24 cellular contexts compared by ENCODE assay signal in the genomic region with DNA sequence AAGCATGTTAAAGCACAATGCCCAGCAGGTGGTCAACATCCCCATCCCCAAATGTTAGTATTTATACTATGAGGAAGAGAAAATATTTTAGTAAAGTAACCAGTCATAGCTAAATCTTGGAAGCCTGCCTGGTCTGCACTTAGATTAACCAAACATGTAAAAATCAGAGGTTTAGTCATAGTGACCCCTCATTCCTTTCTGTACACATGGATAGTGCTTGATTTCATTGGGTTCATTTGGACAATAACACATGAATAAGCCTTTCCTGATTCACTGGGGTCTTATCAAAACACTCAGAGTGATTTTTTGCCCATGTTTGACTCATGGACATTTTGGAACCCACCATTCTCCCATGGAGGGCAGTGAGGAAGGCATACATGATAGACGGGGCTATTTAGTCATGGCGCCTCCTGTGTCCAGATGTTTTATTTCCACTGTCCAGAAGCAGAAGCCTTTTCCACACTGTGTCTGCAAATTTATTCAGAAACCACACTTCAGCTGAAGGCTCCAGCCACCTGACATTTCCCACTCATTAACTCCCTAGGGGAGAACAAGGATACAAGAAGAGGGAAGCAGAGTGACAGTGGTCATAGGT. TPM values are rescaled to one million over a fixed set of nuclear protein-coding genes. Genes with fewer than 3 reads are reported as not detected.
DNase-seq lines count a peak whose midpoint lies in the region; ATAC-seq, FAIRE-seq and TF ChIP-seq lines count a peak whose summit lies in the region.
"Had no signal": no experiment of that assay in that cellular context is flagged by ENCODE, and none has a peak within 500 bp of the region (broad histone marks: within the 10 kb centered on the region; RNA-seq: fewer than 3 reads in every experiment).

No MANE protein-coding gene starts in this region.

- H2AFZ ChIP-seq in endothelial cell of umbilical vein (ENCODE audit: low read depth, low read length), result peak overlapping the region; percentile 34

- peak overlapping the region; percentile 57 for H3K27ac ChIP-seq in endothelial cell of umbilical vein (ENCODE audit: insufficient read depth, low read depth, low read length)
- H3K27ac ChIP-seq: adrenal gland, right atrium auricular region, testis had no signal

- no TSS peak for BruUV-seq in endothelial cell of umbilical vein (replicated peaks; lab: Mats Ljungman, UMichigan)

- no peaks in the 10 kb centered on the region for H3K36me3 ChIP-seq in endothelial cell of umbilical vein (ENCODE audit: control insufficient read depth in 2 of 2, extremely low read depth in 1 of 2, insufficient read depth in 2 of 2, low read length in 2 of 2)
- H3K36me3 ChIP-seq: adrenal gland, right atrium auricular region had no signal

- peak overlapping the region; percentile 16 for H3K4me2 ChIP-seq in endothelial cell of umbilical vein (ENCODE audit: insufficient read depth, low read length)

- H3K9me1 ChIP-seq in endothelial cell of umbilical vein (replicated peaks; ENCODE audit: control insufficient read depth, extremely low read depth, insufficient read depth, low read length), result no peaks in the 10 kb centered on the region

- no peak overlapping the region for H3K27ac Mint-ChIP-seq in activated CD4-positive, alpha-beta T cell treated with anti-CD3 and anti-CD28 coated beads for 36 hours
- H3K27ac Mint-ChIP-seq: activated CD4-positive, alpha-beta memory T cell treated with anti-CD3 and anti-CD28 coated beads, Interleukin-2, amount 10 ng/mL, durations not matched to agents 7 days and 5 days; activated T-helper 1 cell treated with anti-CD3 and anti-CD28 coated beads, Interleukin-12 subunit alpha, Interleukin-12 subunit beta, Interleukin-2, Interleukin-4 antibody, amounts not matched to agents 30 ng/mL and 10 ng/mL and 1 ng/mL, durations not matched to agents 14 hours and 24 hours and 36 hours; dendritic cell treated with granulocyte-macrophage colony-stimulating factor and Interleukin-4, amounts not matched to agents 40 ng/mL and 50 ng/mL, for 4 days had no signal

- H4K20me1 ChIP-seq in endothelial cell of umbilical vein (replicated peaks; ENCODE audit: control insufficient read depth, extremely low read depth, insufficient read depth, low read length), result no peaks in the 10 kb centered on the region

- no peaks in the 10 kb centered on the region for H3K4me1 Mint-ChIP-seq in activated CD4-positive, alpha-beta T cell treated with anti-CD3 and anti-CD28 coated beads for 36 hours
- H3K4me1 Mint-ChIP-seq: activated CD4-positive, alpha-beta memory T cell treated with anti-CD3 and anti-CD28 coated beads, Interleukin-2, amount 10 ng/mL, durations not matched to agents 7 days and 5 days had no signal

- POLR2A ChIA-PET in endothelial cell of umbilical vein (lab: Charles Lee), result no interaction called here
- POLR2A ChIA-PET in activated CD4-positive, alpha-beta T cell treated with anti-CD3 and anti-CD28 coated beads for 36 hours (lab: Charles Lee), result no interaction called here

- TF ChIP-seq CTCF in endothelial cell of umbilical vein (IDR thresholded peaks at IDR 0.05; ENCODE audit: extremely low read depth in 1 of 2, insufficient read depth in 1 of 2, low read depth in 1 of 2, low read length in 2 of 2), result no peak

- H3K9me3 ChIP-seq in endothelial cell of umbilical vein (replicated peaks; ENCODE audit: control insufficient read depth, insufficient read depth, low read length), result no peaks in the 10 kb centered on the region
- H3K9me3 ChIP-seq: adrenal gland, testis had no signal

- no peaks in the 10 kb centered on the region for H3K27me3 ChIP-seq in endothelial cell of umbilical vein (ENCODE audit: control insufficient read depth in 2 of 2, insufficient read depth in 2 of 2, low read length in 2 of 2)
- H3K27me3 ChIP-seq: right atrium auricular region, testis had no signal

- H3K36me3 Mint-ChIP-seq in activated CD4-positive, alpha-beta T cell treated with anti-CD3 and anti-CD28 coated beads for 36 hours (ENCODE audit: low read depth), result no peaks in the 10 kb centered on the region

- no peak overlapping the region for H3K4me3 ChIP-seq in endothelial cell of umbilical vein (replicated peaks in 1 of 3; ENCODE audit: insufficient read depth in 1 of 3, low read depth in 1 of 3, low read length in 3 of 3)
- H3K4me3 ChIP-seq: adrenal gland, right atrium auricular region, testis had no signal

- H3K4me3 Mint-ChIP-seq in activated CD4-positive, alpha-beta T cell treated with anti-CD3 and anti-CD28 coated beads for 36 hours, result no peak overlapping the region
- H3K4me3 Mint-ChIP-seq: activated CD4-positive, alpha-beta memory T cell treated with anti-CD3 and anti-CD28 coated beads, Interleukin-2, amount 10 ng/mL, durations not matched to agents 7 days and 5 days; activated T-helper 1 cell treated with anti-CD3 and anti-CD28 coated beads, Interleukin-12 subunit alpha, Interleukin-12 subunit beta, Interleukin-2, Interleukin-4 antibody, amounts not matched to agents 30 ng/mL and 10 ng/mL and 1 ng/mL, durations not matched to agents 14 hours and 24 hours and 36 hours; dendritic cell treated with granulocyte-macrophage colony-stimulating factor and Interleukin-4, amounts not matched to agents 40 ng/mL and 50 ng/mL, for 4 days had no signal

- dilution Hi-C loops in endothelial cell of umbilical vein (cut with MboI; ENCODE audit: extremely low pct_ligation_motif_present, low sequenced_read_pairs), result no loop called here

- peaks cover 34% of the 10 kb centered on the region for H3K27me3 Mint-ChIP-seq in activated CD4-positive, alpha-beta T cell treated with anti-CD3 and anti-CD28 coated beads for 36 hours

- no peak for ATAC-seq in HG03045 (IDR thresholded peaks at IDR 0.05; ENCODE audit: unreplicated experiment)
- no peak for ATAC-seq in activated CD4-positive, alpha-beta T cell treated with anti-CD3 and anti-CD28 coated beads for 36 hours

- FAIRE-seq in endothelial cell of umbilical vein (lab: Jason Lieb, UNC), result peak; percentile 89
- FAIRE-seq: H1, HTR-8/SVneo had no signal

- peaks cover 14% of the 10 kb centered on the region for H3K4me1 ChIP-seq in endothelial cell of umbilical vein (ENCODE audit: control insufficient read depth, extremely low read depth, insufficient read depth, low read length)
- H3K4me1 ChIP-seq: adrenal gland, right atrium auricular region, testis had no signal

- no peaks in the 10 kb centered on the region for H3K9me3 Mint-ChIP-seq in activated CD4-positive, alpha-beta T cell treated with anti-CD3 and anti-CD28 coated beads for 36 hours (ENCODE audit: low read depth)
- H3K9me3 Mint-ChIP-seq: activated CD4-positive, alpha-beta memory T cell treated with anti-CD3 and anti-CD28 coated beads, Interleukin-2, amount 10 ng/mL, durations not matched to agents 7 days and 5 days; activated T-helper 1 cell treated with anti-CD3 and anti-CD28 coated beads, Interleukin-12 subunit alpha, Interleukin-12 subunit beta, Interleukin-2, Interleukin-4 antibody, amounts not matched to agents 30 ng/mL and 10 ng/mL and 1 ng/mL, durations not matched to agents 14 hours and 24 hours and 36 hours had no signal

- intact Hi-C loops in endothelial cell of umbilical vein (cut with micrococcal nuclease), result loop anchor here (1.0 kb wide), 1 partner anchor 43 kb away; no protein-coding TSS in a partner anchor
- intact Hi-C loops in activated CD4-positive, alpha-beta T cell treated with anti-CD3 and anti-CD28 coated beads for 36 hours (cut with DNase I, micrococcal nuclease), result no loop called here

- DNase-seq in EL (peak; percentile 96), RPMI7951 (ENCODE audit: low read depth) (peak; percentile 52), endothelial cell of umbilical vein (ENCODE audit: low read depth, low spot score) (peak; percentile 84), pulmonary artery endothelial cell (ENCODE audit: low read depth, low spot score) (peak; percentile 44), KG1 (lab: John Stamatoyannopoulos, UW) (no peak), middle frontal gyrus (ENCODE audit: extremely low spot score, low spot score) (no peak)
- no peak for DNase-seq in activated CD4-positive, alpha-beta T cell treated with anti-CD3 and anti-CD28 coated beads for 36 hours
- DNase-seq: activated CD4-positive, alpha-beta memory T cell treated with anti-CD3 and anti-CD28 coated beads, Interleukin-2, amount 10 ng/mL, durations not matched to agents 7 days and 5 days; adrenal gland; C1 segment of cervical spinal cord; DMS153; foreskin melanocyte; NCI-H2081; NCI-H69; stimulated activated CD4-positive, alpha-beta T cell treated with anti-CD3 and anti-CD28 coated beads, Interleukin-2, amount 100 ng/mL, for 24 hours; SW 1271; testis had no signal

- H3K9ac ChIP-seq in endothelial cell of umbilical vein (replicated peaks; ENCODE audit: extremely low read depth, insufficient read depth, low read length), result no peak overlapping the region

- TF ChIP-seq POLR2A in endothelial cell of umbilical vein (IDR thresholded peaks at IDR 0.05; ENCODE audit: low read depth, low read length), result no peak

- no peaks in the 10 kb centered on the region for H3K79me2 ChIP-seq in endothelial cell of umbilical vein (ENCODE audit: control insufficient read depth, insufficient read depth, low read length)

- CTCF ChIA-PET in endothelial cell of umbilical vein (lab: Charles Lee), result interaction anchor here (1.0 to 3.2 kb wide), 5 partner anchors 9 to 346 kb away, joined by 3 to 24 read pairs (median 9); no protein-coding TSS in a partner anchor
- CTCF ChIA-PET in activated CD4-positive, alpha-beta T cell treated with anti-CD3 and anti-CD28 coated beads for 36 hours (lab: Charles Lee), result interaction anchor here (0.6 kb wide), 1 partner anchor 1755 kb away, joined by 3 read pairs; no protein-coding TSS in a partner anchor

TF ChIP-seq in endothelial cell of umbilical vein, 7 proteins besides CTCF, POLR2A, EP300 and RAD21 (continues in another document):
- peak; percentile 12 for TF ChIP-seq POLR2AphosphoS5 (IDR thresholded peaks at IDR 0.05; ENCODE audit: insufficient read depth, low read depth, low read length)
- TF ChIP-seq JUN (IDR thresholded peaks at IDR 0.05; ENCODE audit: borderline replicate concordance, insufficient read depth, insufficient read length, low read depth), result no peak
- peak; percentile 79 for TF ChIP-seq FOS (IDR thresholded peaks at IDR 0.05; ENCODE audit: borderline replicate concordance, insufficient read depth, low read length)
- TF ChIP-seq MYC (IDR thresholded peaks at IDR 0.05; ENCODE audit: low read depth, low read length), result no peak
- peak; percentile 37 for TF ChIP-seq GATA2 (IDR thresholded peaks at IDR 0.05; ENCODE audit: insufficient read depth, insufficient read length, low read depth, low read length)

RNA-seq across cellular contexts. Expression of gene OR1J1, which starts 32.5 kb away (rescaled TPM):
- total RNA-seq in RPMI7951 (2014; rRNA removed; shearing (Covaris generic)), result not detected in 2 replicates
- total RNA-seq in endothelial cell of umbilical vein, result not detected in 2 replicates
- polyA plus RNA-seq in endothelial cell of umbilical vein, result not detected in 2 replicates
- not detected in 2 replicates for polyA plus RNA-seq in endothelial cell of umbilical vein (2011; cell fraction: cytosol; rRNA removed)
- not detected in 2 replicates for polyA plus RNA-seq in endothelial cell of umbilical vein (2011; cell fraction: nucleus; rRNA removed)
- not detected in 2 replicates for polyA plus RNA-seq in endothelial cell of umbilical vein (2012)
- polyA minus RNA-seq in endothelial cell of umbilical vein, result not detected in 2 replicates
- polyA minus RNA-seq in endothelial cell of umbilical vein (2011; cell fraction: cytosol; rRNA and poly(A)+ RNA removed), result not detected
- not detected in 2 replicates for polyA minus RNA-seq in endothelial cell of umbilical vein (2011; cell fraction: nucleus; rRNA and poly(A)+ RNA removed)
- not detected in 2 replicates for total RNA-seq in pulmonary artery endothelial cell
- not detected for total RNA-seq in activated CD4-positive, alpha-beta T cell treated with anti-CD3 and anti-CD28 coated beads for 36 hours
- total RNA-seq: activated CD4-positive, alpha-beta memory T cell treated with anti-CD3 and anti-CD28 coated beads, Interleukin-2, amount 10 ng/mL, durations not matched to agents 7 days and 5 days; activated T-helper 1 cell treated with anti-CD3 and anti-CD28 coated beads, Interleukin-12 subunit alpha, Interleukin-12 subunit beta, Interleukin-2, Interleukin-4 antibody, amounts not matched to agents 30 ng/mL and 10 ng/mL and 1 ng/mL, durations not matched to agents 14 hours and 24 hours and 36 hours; adrenal gland; H1; right atrium auricular region; testis had no signal
- polyA plus RNA-seq: adrenal gland, H1, neural cell had no signal

Comparison
In these comparisons a context has a peak if more than half of its experiments do, and no peak if none do; other contexts are left out.
1. DNase-seq: peak in EL (single experiment), RPMI7951 (single experiment), endothelial cell of umbilical vein (single experiment) and pulmonary artery endothelial cell (single experiment); none in KG1 (single experiment), activated CD4-positive, alpha-beta T cell treated with anti-CD3 and anti-CD28 coated beads for 36 hours (single experiment) and middle frontal gyrus (single experiment).